22 cellular contexts compared by ENCODE assay signal in genomic region chrX:107707866-107708265, GRCh38.
"Had no signal": no experiment of that assay in that cellular context is flagged by ENCODE, and none has a peak within 500 bp of the region (broad histone marks: within the 10 kb centered on the region; RNA-seq: fewer than 3 reads in every experiment).

No MANE protein-coding gene starts in this region.

- H3K27me3 ChIP-seq: gastrocnemius medialis, right lobe of liver, uterus had no signal

- H3K4me3 Mint-ChIP-seq: activated CD4-positive, alpha-beta memory T cell treated with anti-CD3 and anti-CD28 coated beads for 36 hours; activated T-cell treated with anti-CD3 and anti-CD28 coated beads, Interleukin-2, amount 50 U/mL, for 24 hours; dendritic cell treated with granulocyte-macrophage colony-stimulating factor and Interleukin-4, amounts not matched to agents 40 ng/mL and 50 ng/mL, for 4 days; natural killer cell had no signal

- H3K36me3 ChIP-seq: breast epithelium, gastrocnemius medialis, left ventricle myocardium inferior, right lobe of liver, tibial nerve, uterus had no signal

- H3K4me3 ChIP-seq: breast epithelium, gastrocnemius medialis, left ventricle myocardium inferior, lung, right lobe of liver, skin epidermis, tibial nerve, uterus had no signal

- H3K27ac Mint-ChIP-seq: activated CD4-positive, alpha-beta memory T cell treated with anti-CD3 and anti-CD28 coated beads for 36 hours; activated T-cell treated with anti-CD3 and anti-CD28 coated beads, Interleukin-2, amount 50 U/mL, for 24 hours had no signal

- H3K9me3 ChIP-seq: breast epithelium, gastrocnemius medialis, left ventricle myocardium inferior, right lobe of liver, tibial nerve, uterus had no signal

- H3K36me3 Mint-ChIP-seq: activated CD4-positive, alpha-beta memory T cell treated with anti-CD3 and anti-CD28 coated beads for 36 hours; natural killer cell had no signal

- H3K9me3 Mint-ChIP-seq: activated CD4-positive, alpha-beta memory T cell treated with anti-CD3 and anti-CD28 coated beads for 36 hours; activated naive CD4-positive, alpha-beta T cell treated with anti-CD3 and anti-CD28 coated beads, Interleukin-2, amount 50 U/mL, for 72 hours; activated T-cell treated with anti-CD3 and anti-CD28 coated beads, Interleukin-2, amount 50 U/mL, for 24 hours; dendritic cell treated with granulocyte-macrophage colony-stimulating factor and Interleukin-4, amounts not matched to agents 40 ng/mL and 50 ng/mL, for 4 days; natural killer cell had no signal

- H3K27me3 Mint-ChIP-seq: activated CD4-positive, alpha-beta memory T cell treated with anti-CD3 and anti-CD28 coated beads for 36 hours; activated T-cell treated with anti-CD3 and anti-CD28 coated beads, Interleukin-2, amount 50 U/mL, for 24 hours; dendritic cell treated with granulocyte-macrophage colony-stimulating factor and Interleukin-4, amounts not matched to agents 40 ng/mL and 50 ng/mL, for 4 days had no signal

- DNase-seq: activated CD4-positive, alpha-beta memory T cell treated with anti-CD3 and anti-CD28 coated beads for 36 hours; activated CD4-positive, alpha-beta T cell treated with anti-CD3 and anti-CD28 coated beads for 48 hours; activated CD8-positive, alpha-beta memory T cell treated with anti-CD3 and anti-CD28 coated beads, Interleukin-2, amount 50 U/mL, for 48 hours; activated gamma-delta T cell treated with Interleukin-2 at 50 U/mL for 16 hours; activated T-cell treated with anti-CD3 and anti-CD28 coated beads, Interleukin-2, amount 50 U/mL, for 24 hours; central memory CD4-positive, alpha-beta T cell; gastrocnemius medialis; glutamatergic neuron; left ventricle myocardium inferior; natural killer cell; right lobe of liver; stimulated activated CD4-positive, alpha-beta T cell treated with anti-CD3 and anti-CD28 coated beads, Interleukin-2, amount 100 ng/mL, for 24 hours; stimulated activated naive CD4-positive, alpha-beta T cell treated with Interleukin-2 at 50 U/mL for 16 hours had no signal

- H3K4me1 ChIP-seq: breast epithelium, right lobe of liver had no signal

- ATAC-seq: activated naive CD4-positive, alpha-beta T cell treated with anti-CD3 and anti-CD28 coated beads, Interleukin-2, amount 50 U/mL, for 72 hours; gastrocnemius medialis; natural killer cell; right lobe of liver had no signal

- H3K27ac ChIP-seq: breast epithelium, epithelial cell of prostate, gastrocnemius medialis, left ventricle myocardium inferior, right lobe of liver, skin epidermis, uterus, VCaP had no signal
